In genomic region chrX:92249125-92249524, GRCh38 we compare ENCODE assay signal across 28 cellular contexts.
"Had no signal": no experiment of that assay in that cellular context is flagged by ENCODE, and none has a peak within 500 bp of the region (broad histone marks: within the 10 kb centered on the region; RNA-seq: fewer than 3 reads in every experiment).

No MANE protein-coding gene starts in this region.

- H3K4me2 ChIP-seq: hepatocyte had no signal

- H3K36me3 Mint-ChIP-seq: immature natural killer cell had no signal

- H3K27me3 ChIP-seq: colonic mucosa, gastrocnemius medialis, heart left ventricle, hepatocyte, left lung had no signal

- H3K36me3 ChIP-seq: colonic mucosa, esophagus squamous epithelium, gastrocnemius medialis, heart left ventricle, left lung, lower lobe of right lung had no signal

- H3K4me3 Mint-ChIP-seq: dendritic cell treated with granulocyte-macrophage colony-stimulating factor and Interleukin-4, amounts not matched to agents 40 ng/mL and 50 ng/mL, for 4 days; effector memory CD8-positive, alpha-beta T cell; endodermal cell; immature natural killer cell; mesothelial cell of epicardium had no signal

- H3K9me3 Mint-ChIP-seq: dendritic cell treated with granulocyte-macrophage colony-stimulating factor and Interleukin-4, amounts not matched to agents 40 ng/mL and 50 ng/mL, for 4 days; effector memory CD8-positive, alpha-beta T cell had no signal

- H3K9me3 ChIP-seq: colonic mucosa, esophagus squamous epithelium, gastrocnemius medialis, left lung, lower lobe of right lung, mucosa of descending colon had no signal

- H3K4me3 ChIP-seq: colonic mucosa, esophagus squamous epithelium, gastrocnemius medialis, heart left ventricle, hepatocyte, left lung, lower lobe of right lung, mucosa of descending colon had no signal

- ATAC-seq: effector memory CD8-positive, alpha-beta T cell; esophagus mucosa; gastrocnemius medialis; heart left ventricle; left colon; left lung; left ventricle myocardium superior; lower lobe of right lung; mucosa of descending colon had no signal

- DNase-seq: colonic mucosa; cortex of kidney; effector CD8-positive, alpha-beta T cell; effector memory CD8-positive, alpha-beta T cell; endodermal cell; erythroblast; esophagus squamous epithelium; foreskin fibroblast; foreskin melanocyte; gastrocnemius medialis; heart left ventricle; hypothalamus; immature natural killer cell; islet precursor cell; kidney; kidney glomerular epithelial cell; left colon; left lung; left ventricle myocardium superior; lower lobe of right lung; mesenchymal stem cell; mucosa of descending colon had no signal

- H3K4me1 ChIP-seq: colonic mucosa, esophagus squamous epithelium, gastrocnemius medialis, heart left ventricle, left lung, lower lobe of right lung had no signal

- FAIRE-seq: endometrium, kidney had no signal

- H3K4me1 Mint-ChIP-seq: immature natural killer cell had no signal

- H2AFZ ChIP-seq: hepatocyte had no signal

- H3K27me3 Mint-ChIP-seq: dendritic cell treated with granulocyte-macrophage colony-stimulating factor and Interleukin-4, amounts not matched to agents 40 ng/mL and 50 ng/mL, for 4 days; effector memory CD8-positive, alpha-beta T cell had no signal

- H3K27ac Mint-ChIP-seq: dendritic cell treated with granulocyte-macrophage colony-stimulating factor and Interleukin-4, amounts not matched to agents 40 ng/mL and 50 ng/mL, for 4 days; effector memory CD8-positive, alpha-beta T cell; endodermal cell; immature natural killer cell; mesothelial cell of epicardium had no signal

- H3K27ac ChIP-seq: colonic mucosa, epithelial cell of prostate, esophagus squamous epithelium, gastrocnemius medialis, heart left ventricle, hepatocyte, left lung, lower lobe of right lung had no signal

- H3K79me2 ChIP-seq: hepatocyte had no signal
